Comparison of ENCODE assay signal across 8 cellular contexts in genomic region chrX:53317365-53318069, GRCh38. TPM values are rescaled to one million over a fixed set of nuclear protein-coding genes. Genes with fewer than 3 reads are reported as not detected.
A peak's percentile ranks its signal among the peaks of the same experiment; 100 is the strongest.
DNase-seq lines count a peak whose midpoint lies in the region; ATAC-seq and TF ChIP-seq lines count a peak whose summit lies in the region.

No MANE protein-coding gene starts in this region.

- peak; percentile 79 for TF ChIP-seq CTCF in PC-3 (conservative IDR thresholded peaks at IDR 0.05; ENCODE audit: low read depth, low read length)
- peak; percentile 60 for TF ChIP-seq CTCF in neutrophil (IDR thresholded peaks at IDR 0.05)
- peak; percentile 38 to 78 for TF ChIP-seq CTCF in suprapubic skin (IDR thresholded peaks at IDR 0.05)

- H3K27me3 ChIP-seq in PC-3 (ENCODE audit: low read length) (peaks cover 17% of the 10 kb centered on the region), neutrophil (peaks cover 42% of the 10 kb centered on the region), suprapubic skin (no peaks in the 10 kb centered on the region)

- no peak for TF ChIP-seq EP300 in suprapubic skin (IDR thresholded peaks at IDR 0.05)

- DNase-seq in NCI-H524 (lab: John Stamatoyannopoulos, UW) (peak; percentile 40 to 59), NCI-H524 treated with DMSO at 0.1 percent for 48 hours (lab: John Stamatoyannopoulos, UW) (no peak), PC-3 (peak; percentile 54), fibroblast of peridontal ligament (ENCODE audit: extremely low read depth) (peak; percentile 39), suprapubic skin (ENCODE audit: low spot score in 2 of 2) (peak in 1 of 2 donors; percentile 81)
- DNase-seq in activated T-helper 1 cell treated with anti-CD3 and anti-CD28 coated beads, Interleukin-2, amount 50 U/mL, for 16 hours (ENCODE audit: low read depth in 1 of 2, low spot score in 1 of 2) = peak; percentile 37 to 58

- no peaks in the 10 kb centered on the region for H3F3A ChIP-seq in PC-3 (ENCODE audit: low read length, unreplicated experiment)

- no peaks in the 10 kb centered on the region for H3K9me2 ChIP-seq in PC-3 (replicated peaks; ENCODE audit: low read length)

- no peak overlapping the region for H3K27ac ChIP-seq in PC-3 (ENCODE audit: low read length)
- H3K27ac ChIP-seq in neutrophil = no peak overlapping the region
- H3K27ac ChIP-seq in suprapubic skin = no peak overlapping the region

- ATAC-seq in HG03159 (IDR thresholded peaks at IDR 0.05; ENCODE audit: unreplicated experiment) (peak; percentile 70), PC-3 (peak; percentile 60)

- no peaks in the 10 kb centered on the region for H3K79me2 ChIP-seq in PC-3 (ENCODE audit: low read length)

- BruUV-seq in PC-3 (replicated peaks; lab: Mats Ljungman, UMichigan) = no TSS peak

- H2AFZ ChIP-seq in PC-3 (ENCODE audit: low read length) = no peak overlapping the region

- no peak for TF ChIP-seq POLR2A in suprapubic skin (IDR thresholded peaks at IDR 0.05)

- intact Hi-C loops in PC-3 (cut with micrococcal nuclease) = loop anchor here (2.0 kb wide), 1 partner anchor 117 kb away; the partner anchor contains the start of gene HSD17B10

- H3K4me1 ChIP-seq in PC-3 (ENCODE audit: insufficient read depth, low read length) (peaks cover 19% of the 10 kb centered on the region), neutrophil (ENCODE audit: control insufficient read depth in 1 of 2, insufficient read depth in 1 of 2, low read depth in 1 of 2, low read length in 1 of 2) (peaks cover 23 to 27% of the 10 kb centered on the region in 2 experiments), suprapubic skin (peaks cover 23% of the 10 kb centered on the region)

- no peaks in the 10 kb centered on the region for H3K9me3 ChIP-seq in PC-3 (ENCODE audit: low read length)
- H3K9me3 ChIP-seq in neutrophil = no peaks in the 10 kb centered on the region
- H3K9me3 ChIP-seq in suprapubic skin = no peaks in the 10 kb centered on the region

- H3K4me2 ChIP-seq in PC-3 (ENCODE audit: low read length) = peak overlapping the region; percentile 22; the same call in 1 of the 2 replicates

- POLR2A ChIA-PET in PC-3 (lab: Charles Lee; ENCODE audit: unreplicated experiment) = no interaction called here

- WGBS in suprapubic skin = 9% methylated on average over 10 of the region's 10 CpGs

- H3K4me3 ChIP-seq in PC-3 (ENCODE audit: low read length) (no peak overlapping the region), neutrophil (ENCODE audit: low read depth in 1 of 2, low read length in 1 of 2) (no peak overlapping the region), suprapubic skin (no peak overlapping the region)

- no peaks in the 10 kb centered on the region for H3K36me3 ChIP-seq in PC-3 (ENCODE audit: low read depth, low read length)
- no peaks in the 10 kb centered on the region for H3K36me3 ChIP-seq in neutrophil
- no peaks in the 10 kb centered on the region for H3K36me3 ChIP-seq in suprapubic skin

- no peak overlapping the region for H3K9ac ChIP-seq in PC-3 (ENCODE audit: low read length)

- CTCF ChIA-PET in PC-3 (lab: Charles Lee) = interaction anchor here (0.5 to 1.5 kb wide), 5 partner anchors 8 to 165 kb away, joined by 3 to 4 read pairs (median 3); no protein-coding TSS in a partner anchor

- H4K20me1 ChIP-seq in PC-3 (ENCODE audit: low read length) = no peaks in the 10 kb centered on the region

RNA-seq across cellular contexts. Expression of gene IQSEC2, which starts 36.1 kb away (rescaled TPM):
- total RNA-seq in PC-3 (2014; rRNA removed) (8.5 and 19.3 TPM in 2 replicates), suprapubic skin (10 to 100 TPM; 24.4 to 42.1 (median 28.9) TPM)
